ENCODE assay signal across 13 cellular contexts in genomic region chr11:117874253-117874909, GRCh38. TPM values are rescaled to one million over a fixed set of nuclear protein-coding genes. Genes with fewer than 3 reads are reported as not detected.
DNase-seq lines count a peak whose midpoint lies in the region; ATAC-seq, FAIRE-seq and TF ChIP-seq lines count a peak whose summit lies in the region.
"Had no signal": no experiment of that assay in that cellular context is flagged by ENCODE, and none has a peak within 500 bp of the region (broad histone marks: within the 10 kb centered on the region; RNA-seq: fewer than 3 reads in every experiment).

No MANE protein-coding gene starts in this region.

- H3K27me3 ChIP-seq in skeletal muscle tissue (ENCODE audit: control insufficient read depth in 3 of 3, insufficient read depth in 3 of 3, low read length in 3 of 3), result peaks cover 30 to 67% (median 42%) of the 10 kb centered on the region in 3 donors

- H3K9me3 ChIP-seq in kidney (ENCODE audit: control insufficient read depth in 1 of 2, low read length in 2 of 2) (no peaks in the 10 kb centered on the region), skeletal muscle tissue (ENCODE audit: control insufficient read depth in 3 of 3, low read length in 3 of 3) (no peaks in the 10 kb centered on the region)

- no peak overlapping the region for H3K9ac ChIP-seq in kidney (ENCODE audit: low read length in 2 of 2)
- peak overlapping the region in 1 of 3 donors; percentile 8 for H3K9ac ChIP-seq in skeletal muscle tissue (ENCODE audit: low read depth in 1 of 3, low read length in 3 of 3)
- H3K9ac ChIP-seq: GM23248 had no signal

- H3K36me3 ChIP-seq in kidney (ENCODE audit: control insufficient read depth in 1 of 2, insufficient read depth in 2 of 2, low read length in 2 of 2) (no peaks in the 10 kb centered on the region), skeletal muscle tissue (ENCODE audit: control insufficient read depth in 3 of 3, insufficient read depth in 3 of 3, low read length in 3 of 3) (no peaks in the 10 kb centered on the region)

- no peak for ATAC-seq in GM21619 (IDR thresholded peaks at IDR 0.05; ENCODE audit: unreplicated experiment)
- ATAC-seq: activated CD8-positive, alpha-beta memory T cell treated with anti-CD3 and anti-CD28 coated beads, Interleukin-2, amount 10 ng/mL, durations not matched to agents 7 days and 5 days had no signal

- intact Hi-C loops in kidney (cut with DNase I), result no loop called here

- H3K27ac ChIP-seq in kidney (ENCODE audit: low read depth in 2 of 2, low read length in 2 of 2) (peak overlapping the region in 1 of 2 donors; percentile 48), skeletal muscle tissue (ENCODE audit: low read depth, low read length) (no peak overlapping the region)
- H3K27ac ChIP-seq: GM23248 had no signal

- no peak for TF ChIP-seq POLR2A in GM12892 (IDR thresholded peaks at IDR 0.05; ENCODE audit: low read depth, low read length)

- H3K4me3 ChIP-seq in kidney (ENCODE audit: low read length in 2 of 2), result peak overlapping the region; percentile 8 to 10
- H3K4me3 ChIP-seq in skeletal muscle tissue (ENCODE audit: low read length in 3 of 3), result peak overlapping the region in 2 of 3 donors; percentile 59 to 72
- H3K4me3 ChIP-seq: GM23248 had no signal

- DNase-seq in GDM1 (lab: John Stamatoyannopoulos, UW) (peak; percentile 55), NCI-H69 (lab: John Stamatoyannopoulos, UW) (peak; percentile 70), kidney (no peak), GM19238 (ENCODE audit: insufficient read length, low spot score) (no peak), GM12892 (ENCODE audit: insufficient read length) (no peak), ureter (ENCODE audit: low spot score) (no peak)
- DNase-seq: activated CD8-positive, alpha-beta memory T cell treated with anti-CD3 and anti-CD28 coated beads, Interleukin-2, amount 10 ng/mL, durations not matched to agents 7 days and 5 days; aorta; DMS153; GM23248 had no signal

- no peak for FAIRE-seq in kidney (lab: Jason Lieb, UNC)
- FAIRE-seq in GM12892 (lab: Jason Lieb, UNC), result no peak

- TF ChIP-seq CTCF in kidney (IDR thresholded peaks at IDR 0.05; ENCODE audit: borderline replicate concordance, extremely low read depth, insufficient read depth), result no peak

- H3K4me1 ChIP-seq in kidney (ENCODE audit: control insufficient read depth in 1 of 2, insufficient read depth in 1 of 2, low read depth in 1 of 2, low read length in 2 of 2), result peaks cover 14 to 17% of the 10 kb centered on the region in 2 donors
- peaks cover 35 to 52% (median 41%) of the 10 kb centered on the region in 3 donors for H3K4me1 ChIP-seq in skeletal muscle tissue (ENCODE audit: control insufficient read depth in 3 of 3, insufficient read depth in 3 of 3, low read length in 3 of 3)

RNA-seq across cellular contexts. Expression of gene FXYD6, which starts 2.1 kb away (rescaled TPM):
- total RNA-seq in kidney (62.7 TPM), skeletal muscle tissue (23.5 TPM), ureter (41.8 TPM)
- polyA plus RNA-seq in kidney (ENCODE audit: insufficient read depth, low read depth, low replicate concordance), result 57.8 TPM
- polyA plus RNA-seq in GM12892 (2012; ENCODE audit: missing spikeins), result 1.1 TPM
- total RNA-seq: GM23248 had no signal
- polyA plus RNA-seq: GM23248 had no signal

RNA-seq across cellular contexts. Expression of gene FXYD2, which starts 49.8 kb away (rescaled TPM):
- total RNA-seq in kidney (2,527 TPM), skeletal muscle tissue (1.0 TPM), ureter (1.6 TPM)
- polyA plus RNA-seq in kidney (ENCODE audit: insufficient read depth, low read depth, low replicate concordance), result 9,664 TPM
- polyA plus RNA-seq in GM12892 (2012; ENCODE audit: missing spikeins), result 7.4 TPM
- total RNA-seq: GM23248 had no signal
- polyA plus RNA-seq: GM23248 had no signal

RNA-seq across cellular contexts. Expression of gene TMPRSS13, which starts 54.8 kb away (rescaled TPM):
- total RNA-seq in kidney (1.9 TPM), skeletal muscle tissue (not detected), ureter (1.9 TPM)
- polyA plus RNA-seq in kidney (ENCODE audit: insufficient read depth, low read depth, low replicate concordance), result 1.2 TPM
- 0.51 TPM for polyA plus RNA-seq in GM12892 (2012; ENCODE audit: missing spikeins)
- total RNA-seq: GM23248, lung microvascular endothelial cell had no signal
- polyA plus RNA-seq: GM23248 had no signal

Comparison
In these comparisons a context has a peak if more than half of its experiments do, and no peak if none do; other contexts are left out.
1. DNase-seq: peak in GDM1 (single experiment) and NCI-H69 (single experiment); none in kidney (single experiment), GM19238 (single experiment), GM12892 (single experiment) and ureter (single experiment).
2. RNA of gene FXYD2, which starts 49.8 kb away (total RNA-seq): 2,527 TPM in kidney (single experiment); 1.6 TPM in ureter (single experiment) and 1.0 TPM in skeletal muscle tissue (single experiment); every median in the first group is over 100 times any median in the second.